ENCODE assay signal across 8 cellular contexts in genomic region chrX:23668335-23668734, GRCh38. TPM values are rescaled to one million over a fixed set of nuclear protein-coding genes. Genes with fewer than 3 reads are reported as not detected.
DNase-seq lines count a peak whose midpoint lies in the region; ATAC-seq and TF ChIP-seq lines count a peak whose summit lies in the region.

No MANE protein-coding gene starts in this region.

- H4K5ac ChIP-seq in H9 (ENCODE audit: insufficient read length, low read depth, low read length) = no peak overlapping the region

- H3K23ac ChIP-seq in H9 (ENCODE audit: insufficient read length, low read depth, low read length) = no peak overlapping the region

- H3K36me3 ChIP-seq in DND-41 (ENCODE audit: insufficient read depth, low read length) = peaks cover 23% of the 10 kb centered on the region; the same call in 1 of the 2 replicates
- H3K36me3 ChIP-seq in SU-DHL-6 (ENCODE audit: low read length) = no peaks in the 10 kb centered on the region; the same call in 1 of the 2 replicates
- H3K36me3 ChIP-seq in thoracic aorta = no peaks in the 10 kb centered on the region

- no peaks in the 10 kb centered on the region for H3K9me2 ChIP-seq in SU-DHL-6 (replicated peaks; ENCODE audit: insufficient read depth, low read length)

- H3K4me2 ChIP-seq in DND-41 (ENCODE audit: insufficient read depth, low read length) (peak overlapping the region; percentile 73), H9 (ENCODE audit: insufficient read depth, insufficient read length, low read length) (peak overlapping the region; percentile 68), SU-DHL-6 (ENCODE audit: low read depth, low read length, poor library complexity, severe bottlenecking) (peak overlapping the region; percentile 99)

- H2AFZ ChIP-seq in DND-41 (ENCODE audit: low read depth, low read length) = peak overlapping the region; percentile 89
- H2AFZ ChIP-seq in H9 (ENCODE audit: low read length) = no peak overlapping the region
- H2AFZ ChIP-seq in SU-DHL-6 (ENCODE audit: low read depth, low read length, severe bottlenecking) = peak overlapping the region; percentile 78

- H3K27ac ChIP-seq in DND-41 (ENCODE audit: low read length) = peak overlapping the region; percentile 88
- no peak overlapping the region for H3K27ac ChIP-seq in H9 (ENCODE audit: insufficient read length, low read depth, low read length)
- peak overlapping the region; percentile 72 for H3K27ac ChIP-seq in SU-DHL-6 (ENCODE audit: low read depth, low read length)
- peak overlapping the region in 1 of 2 donors; percentile 61 for H3K27ac ChIP-seq in thoracic aorta

- H3K4me3 Mint-ChIP-seq in H9 = peak overlapping the region; percentile 85 to 88

- no peak overlapping the region for H2BK120ac ChIP-seq in H9 (ENCODE audit: low read depth, low read length, poor library complexity, severe bottlenecking)

- H3K9me3 ChIP-seq in DND-41 (ENCODE audit: insufficient read depth, low read length, severe bottlenecking) = no peaks in the 10 kb centered on the region
- H3K9me3 ChIP-seq in H9 (ENCODE audit: control insufficient read depth, low read depth, low read length) = no peaks in the 10 kb centered on the region
- H3K9me3 ChIP-seq in SU-DHL-6 (ENCODE audit: insufficient read depth, low read length) = no peaks in the 10 kb centered on the region
- H3K9me3 ChIP-seq in thoracic aorta = no peaks in the 10 kb centered on the region

- H3K14ac ChIP-seq in H9 (ENCODE audit: insufficient read depth, low read length) = no peak overlapping the region

- ATAC-seq in DND-41 (ENCODE audit: insufficient read depth, low read depth) (no peak), thoracic aorta (ENCODE audit: insufficient number of reproducible peaks, low FRiP score, low read depth) (no peak)

- peaks cover 34% of the 10 kb centered on the region for H3K79me2 ChIP-seq in DND-41 (ENCODE audit: insufficient read depth, low read length)
- H3K79me2 ChIP-seq in H9 (ENCODE audit: insufficient read depth, low read length) = peaks cover 2% of the 10 kb centered on the region; the same call in 1 of the 2 replicates
- H3K79me2 ChIP-seq in SU-DHL-6 (ENCODE audit: insufficient read depth, low read length) = peaks cover 30% of the 10 kb centered on the region

- no peak overlapping the region for H2AK5ac ChIP-seq in H9 (ENCODE audit: insufficient read length, low read length)

- no peaks in the 10 kb centered on the region for H3K9me3 Mint-ChIP-seq in H9

- H3K4me1 ChIP-seq in DND-41 (ENCODE audit: insufficient read depth, low read length) (peaks cover 25% of the 10 kb centered on the region), H9 (ENCODE audit: insufficient read depth, low read length) (no peaks in the 10 kb centered on the region; the same call in 1 of the 2 replicates), thoracic aorta (ENCODE audit: control insufficient read depth in 1 of 2, low read depth in 2 of 2) (no peaks in the 10 kb centered on the region)

- H3K23me2 ChIP-seq in H9 (ENCODE audit: insufficient read length, low read depth, low read length, poor library complexity, severe bottlenecking) = peaks cover 3% of the 10 kb centered on the region

- no peak overlapping the region for H4K91ac ChIP-seq in H9 (ENCODE audit: insufficient read length, low read depth, low read length)

- no peak overlapping the region for H3T11ph ChIP-seq in H9 (ENCODE audit: low read length)

- H2BK20ac ChIP-seq in H9 (ENCODE audit: low read depth, low read length, poor library complexity, severe bottlenecking) = no peak overlapping the region

- H3K18ac ChIP-seq in H9 (ENCODE audit: insufficient read length, low read depth, low read length) = no peak overlapping the region

- H3K9ac ChIP-seq in DND-41 (ENCODE audit: low read depth, low read length) = peak overlapping the region; percentile 80
- peak overlapping the region; percentile 66 for H3K9ac ChIP-seq in H9 (ENCODE audit: extremely low read depth, insufficient read length, low read length)
- peak overlapping the region; percentile 87 for H3K9ac ChIP-seq in SU-DHL-6 (ENCODE audit: low read length)

- H3K27me3 ChIP-seq in DND-41 (ENCODE audit: insufficient read depth, low read length, poor library complexity) = no peaks in the 10 kb centered on the region
- H3K27me3 ChIP-seq in H9 (ENCODE audit: insufficient read depth, low read length) = no peaks in the 10 kb centered on the region
- H3K27me3 ChIP-seq in SU-DHL-6 (ENCODE audit: low read length) = no peaks in the 10 kb centered on the region
- H3K27me3 ChIP-seq in thoracic aorta (replicated peaks; ENCODE audit: insufficient read depth) = no peaks in the 10 kb centered on the region

- H2BK15ac ChIP-seq in H9 (ENCODE audit: low read depth, low read length) = no peak overlapping the region

- H2BK5ac ChIP-seq in H9 (ENCODE audit: insufficient read length, low read length) = no peak overlapping the region

- H4K20me1 ChIP-seq in DND-41 (ENCODE audit: insufficient read depth, low read length) = no peaks in the 10 kb centered on the region
- H4K20me1 ChIP-seq in H9 (ENCODE audit: control insufficient read depth, insufficient read depth, insufficient read length) = no peaks in the 10 kb centered on the region
- H4K20me1 ChIP-seq in SU-DHL-6 (ENCODE audit: low read depth, low read length) = no peaks in the 10 kb centered on the region

- TF ChIP-seq CTCF in DND-41 (IDR thresholded peaks at IDR 0.05; ENCODE audit: borderline replicate concordance, extremely low read depth, low read length, poor library complexity, severe bottlenecking) (no peak), H9 (conservative IDR thresholded peaks at IDR 0.05) (no peak), SU-DHL-6 (IDR thresholded peaks at IDR 0.05; ENCODE audit: insufficient read depth, low read length, poor library complexity, severe bottlenecking) (no peak), thoracic aorta (IDR thresholded peaks at IDR 0.05) (no peak)

- no peak overlapping the region for H3K27ac Mint-ChIP-seq in H9

- H3K4me1 Mint-ChIP-seq in H9 = peaks cover 23 to 27% of the 10 kb centered on the region in 2 experiments

- no peak for DNase-seq in DND-41
- no peak for DNase-seq in H9
- no peak for DNase-seq in thoracic aorta (ENCODE audit: low spot score)
- no peak for DNase-seq in A172 (ENCODE audit: low spot score)
- no peak for DNase-seq in inferior parietal cortex (ENCODE audit: extremely low spot score)
- no peak for DNase-seq in DMS153 treated with DMSO at 0.1 percent for 48 hours (lab: John Stamatoyannopoulos, UW; ENCODE audit: unreplicated experiment)

- H4K8ac ChIP-seq in H9 (replicated peaks; ENCODE audit: insufficient read length, low read depth, low read length) = no peak overlapping the region

- peaks cover 10 to 28% (median 27%) of the 10 kb centered on the region in 3 experiments; a peak in 6 of 7 replicates for H3K36me3 Mint-ChIP-seq in H9 (ENCODE audit: insufficient read depth in 1 of 3, low read depth in 3 of 3)

- no peak overlapping the region for H2BK12ac ChIP-seq in H9 (ENCODE audit: insufficient read length, low read depth, low read length)

- no peaks in the 10 kb centered on the region for H3F3A ChIP-seq in SU-DHL-6 (ENCODE audit: insufficient read depth)

- no peak overlapping the region for H3K56ac ChIP-seq in H9 (ENCODE audit: insufficient read length, low read depth, low read length)

- peak overlapping the region; percentile 72 to 90 for H3K4me3 ChIP-seq in DND-41 (ENCODE audit: low read depth in 1 of 2, low read length in 2 of 2)
- H3K4me3 ChIP-seq in SU-DHL-6 (ENCODE audit: insufficient read depth, low read length, poor library complexity, severe bottlenecking) = peak overlapping the region; percentile 74
- peak overlapping the region; percentile 63 for H3K4me3 ChIP-seq in iPS-11a (ENCODE audit: low read depth, low read length)
- H3K4me3 ChIP-seq in thoracic aorta = peak overlapping the region; percentile 82

- no CpG with 5 or more reads among the region's 3 CpGs for WGBS in H9 (ENCODE audit: extremely low coverage, insufficient read length, low lambda C conversion rate)

- peaks cover 3% of the 10 kb centered on the region for H3K79me1 ChIP-seq in H9 (ENCODE audit: insufficient read depth, low read depth, low read length, poor library complexity, severe bottlenecking)

- H3K27me3 Mint-ChIP-seq in H9 (ENCODE audit: low read depth) = peaks cover 3% of the 10 kb centered on the region

- no peak overlapping the region for H3K4ac ChIP-seq in H9 (ENCODE audit: low read depth, low read length)

RNA-seq across cellular contexts. Expression of gene PRDX4, which starts 1.0 kb away (rescaled TPM):
- total RNA-seq in H9 (2021) = 256 and 267 TPM in 2 replicates
- 100 to 1,000 TPM in 1 of 2 donors, 10 to 100 TPM in 1; 62.2 to 117 TPM for total RNA-seq in thoracic aorta
- total RNA-seq in A172 (2014; rRNA removed; shearing (Covaris generic)) = 324 and 330 TPM in 2 replicates
